ENCODE assay signal across 21 cellular contexts in the genomic region with DNA sequence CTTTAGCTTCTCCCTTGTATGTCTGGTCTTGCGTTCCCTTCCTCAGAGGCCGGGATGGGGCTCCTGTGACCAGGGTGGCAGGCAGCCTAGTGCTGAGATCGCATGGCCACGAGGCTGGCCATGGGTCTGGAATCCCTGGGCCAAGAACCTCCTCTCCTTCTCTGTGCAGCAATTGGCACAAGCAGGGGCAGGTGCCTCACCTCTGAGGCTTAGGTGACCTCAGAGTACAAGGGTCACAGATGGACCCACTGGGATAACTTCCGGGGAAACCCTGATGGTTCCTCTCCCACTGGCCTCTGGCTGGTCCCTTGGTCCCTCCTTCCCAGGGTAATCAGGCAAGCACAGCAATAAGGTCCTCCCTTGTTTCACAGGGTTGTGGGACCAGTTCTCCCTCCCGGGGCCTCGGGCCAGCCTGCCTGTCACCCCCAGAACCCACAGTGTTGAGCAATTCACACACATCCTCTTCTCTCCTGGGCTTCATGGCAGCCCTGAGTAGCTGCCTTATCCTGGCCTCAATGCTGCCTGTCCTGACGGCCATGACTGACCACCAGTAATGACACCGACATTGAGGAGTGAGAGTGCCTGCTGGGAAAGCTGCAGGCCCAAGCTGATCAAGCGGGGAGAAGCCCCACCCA. TPM values are rescaled to one million over a fixed set of nuclear protein-coding genes. Genes with fewer than 3 reads are reported as not detected.
DNase-seq lines count a peak whose midpoint lies in the region; ATAC-seq and TF ChIP-seq lines count a peak whose summit lies in the region.
"Had no signal": no experiment of that assay in that cellular context is flagged by ENCODE, and none has a peak within 500 bp of the region (broad histone marks: within the 10 kb centered on the region; RNA-seq: fewer than 3 reads in every experiment).

No MANE protein-coding gene starts in this region.

- no peak for TF ChIP-seq POLR2A in thyroid gland (IDR thresholded peaks at IDR 0.05)

- no peaks in the 10 kb centered on the region for H3K27me3 Mint-ChIP-seq in activated CD4-positive, alpha-beta T cell treated with anti-CD3 and anti-CD28 coated beads, Interleukin-2, amount 10 ng/mL, durations not matched to agents 24 days and 14 days
- H3K27me3 Mint-ChIP-seq in T-helper 17 cell (no peaks in the 10 kb centered on the region), osteocyte (ENCODE audit: unreplicated experiment) (no peaks in the 10 kb centered on the region)
- no peaks in the 10 kb centered on the region for H3K27me3 Mint-ChIP-seq in CD4-positive, alpha-beta T cell

- peaks cover 0 to 1% of the 10 kb centered on the region in 2 donors for H3K4me1 ChIP-seq in thyroid gland

- H3K9me3 Mint-ChIP-seq in activated CD4-positive, alpha-beta T cell treated with anti-CD3 and anti-CD28 coated beads, Interleukin-2, amount 10 ng/mL, durations not matched to agents 24 days and 14 days = no peaks in the 10 kb centered on the region
- no peaks in the 10 kb centered on the region for H3K9me3 Mint-ChIP-seq in osteocyte (ENCODE audit: unreplicated experiment)
- H3K9me3 Mint-ChIP-seq in CD4-positive, alpha-beta T cell = no peaks in the 10 kb centered on the region

- peak overlapping the region in 2 of 3 donors; percentile 29 to 38 for H3K27ac ChIP-seq in thyroid gland
- H3K27ac ChIP-seq in CD4-positive, alpha-beta T cell (ENCODE audit: low read depth, low read length) = no peak overlapping the region
- H3K27ac ChIP-seq: C4-2B, SJCRH30 had no signal

- 90 to 92% methylated on average over 10 of the region's 10 CpGs for WGBS in thyroid gland, 2 donors

- ATAC-seq in T-helper 17 cell = no peak
- ATAC-seq in left colon = no peak
- no peak for ATAC-seq in CD4-positive, alpha-beta T cell (ENCODE audit: poor library complexity)

- H3K9me3 ChIP-seq in T-helper 17 cell (ENCODE audit: control insufficient read depth, low read length, poor library complexity, severe bottlenecking) (no peaks in the 10 kb centered on the region), thyroid gland (no peaks in the 10 kb centered on the region)
- H3K9me3 ChIP-seq in CD4-positive, alpha-beta T cell (ENCODE audit: control insufficient read depth, low read length) = no peaks in the 10 kb centered on the region
- H3K9me3 ChIP-seq: SJCRH30 had no signal

- peak overlapping the region; percentile 45 for H3K27ac Mint-ChIP-seq in activated CD4-positive, alpha-beta T cell treated with anti-CD3 and anti-CD28 coated beads, Interleukin-2, amount 10 ng/mL, durations not matched to agents 24 days and 14 days
- H3K27ac Mint-ChIP-seq in T-helper 17 cell = peak overlapping the region; percentile 14
- no peak overlapping the region for H3K27ac Mint-ChIP-seq in osteocyte (ENCODE audit: unreplicated experiment)
- H3K27ac Mint-ChIP-seq in CD4-positive, alpha-beta T cell = no peak overlapping the region

- no peaks in the 10 kb centered on the region for H3K27me3 ChIP-seq in thyroid gland
- H3K27me3 ChIP-seq in CD4-positive, alpha-beta T cell (ENCODE audit: control insufficient read depth, insufficient read depth, low read length) = no peaks in the 10 kb centered on the region
- H3K27me3 ChIP-seq: SJCRH30 had no signal

- H3K4me3 ChIP-seq in thyroid gland (replicated peaks in 1 of 3) = no peak overlapping the region
- H3K4me3 ChIP-seq: SJCRH30 had no signal

- H3K4me1 Mint-ChIP-seq in activated CD4-positive, alpha-beta T cell treated with anti-CD3 and anti-CD28 coated beads, Interleukin-2, amount 10 ng/mL, durations not matched to agents 24 days and 14 days = peaks cover 6% of the 10 kb centered on the region
- H3K4me1 Mint-ChIP-seq in T-helper 17 cell (peaks cover 2% of the 10 kb centered on the region), osteocyte (ENCODE audit: unreplicated experiment) (peaks cover 4% of the 10 kb centered on the region)
- no peaks in the 10 kb centered on the region for H3K4me1 Mint-ChIP-seq in CD4-positive, alpha-beta T cell (ENCODE audit: low read depth)

- TF ChIP-seq CTCF in thyroid gland (IDR thresholded peaks at IDR 0.05) = no peak
- no peak for TF ChIP-seq CTCF in osteocyte (IDR thresholded peaks at IDR 0.05)
- no peak for TF ChIP-seq CTCF in CD4-positive, alpha-beta T cell (IDR thresholded peaks at IDR 0.05)

- H3K4me3 Mint-ChIP-seq in activated CD4-positive, alpha-beta T cell treated with anti-CD3 and anti-CD28 coated beads, Interleukin-2, amount 10 ng/mL, durations not matched to agents 24 days and 14 days = no peak overlapping the region
- H3K4me3 Mint-ChIP-seq in T-helper 17 cell (no peak overlapping the region), osteocyte (ENCODE audit: unreplicated experiment) (no peak overlapping the region)
- H3K4me3 Mint-ChIP-seq in CD4-positive, alpha-beta T cell = no peak overlapping the region

- peaks cover 12% of the 10 kb centered on the region for H3K36me3 Mint-ChIP-seq in activated CD4-positive, alpha-beta T cell treated with anti-CD3 and anti-CD28 coated beads, Interleukin-2, amount 10 ng/mL, durations not matched to agents 24 days and 14 days (ENCODE audit: low read depth)
- no peaks in the 10 kb centered on the region for H3K36me3 Mint-ChIP-seq in T-helper 17 cell (ENCODE audit: low read depth)
- H3K36me3 Mint-ChIP-seq in osteocyte (ENCODE audit: unreplicated experiment) = peaks cover 16% of the 10 kb centered on the region
- peaks cover 54% of the 10 kb centered on the region for H3K36me3 Mint-ChIP-seq in CD4-positive, alpha-beta T cell (ENCODE audit: low read depth)

- DNase-seq in activated CD4-positive, alpha-beta T cell treated with anti-CD3 and anti-CD28 coated beads, Interleukin-2, amount 10 ng/mL, durations not matched to agents 24 days and 14 days = no peak
- no peak for DNase-seq in activated CD4-positive, alpha-beta T cell treated with anti-CD3 and anti-CD28 coated beads, Interleukin-2, amount 50 U/mL, for 1 hour
- peak; percentile 87 for DNase-seq in MV-4-11 (lab: John Stamatoyannopoulos, UW)
- DNase-seq in T-helper 17 cell = no peak
- DNase-seq in thyroid gland = no peak
- no peak for DNase-seq in left colon
- DNase-seq in osteocyte (ENCODE audit: extremely low spot score, unreplicated experiment) = no peak
- no peak for DNase-seq in CD4-positive, alpha-beta T cell
- DNase-seq: 8988T, DND-41, GDM1, KBM-7, NCI-H1417, NCI-H2029, NCI-H2171 treated with DMSO at 0.1 percent for 48 hours, NCI-H82, SJCRH30 had no signal

- H3K36me3 ChIP-seq in thyroid gland = peaks cover 19 to 23% of the 10 kb centered on the region in 2 donors

- intact Hi-C loops in activated CD4-positive, alpha-beta T cell treated with anti-CD3 and anti-CD28 coated beads, Interleukin-2, amount 10 ng/mL, durations not matched to agents 24 days and 14 days (cut with micrococcal nuclease) = no loop called here
- intact Hi-C loops in thyroid gland (cut with DNase I) = loop anchor here (10.0 kb wide), 1 partner anchor 75 kb away; no protein-coding TSS in a partner anchor
- intact Hi-C loops in left colon (cut with DNase I, micrococcal nuclease) = no loop called here
- intact Hi-C loops in CD4-positive, alpha-beta T cell (cut with DNase I, micrococcal nuclease) = no loop called here

- POLR2A ChIA-PET in CD4-positive, alpha-beta T cell (lab: Charles Lee) = no interaction called here

- CTCF ChIA-PET in CD4-positive, alpha-beta T cell (lab: Charles Lee) = no interaction called here

RNA-seq across cellular contexts. Expression of gene BMP8A, which starts 38.6 kb away (rescaled TPM):
- total RNA-seq in activated CD4-positive, alpha-beta T cell treated with anti-CD3 and anti-CD28 coated beads, Interleukin-2, amount 10 ng/mL, durations not matched to agents 24 days and 14 days = not detected in 2 replicates
- total RNA-seq in T-helper 17 cell (under 1 TPM in 1 of 2 donors, not detected in 1; 0.23 TPM), thyroid gland (100 to 1,000 TPM in 3 of 4 donors, 10 to 100 TPM in 1; 58.5 to 386 (median 270) TPM), left colon (1 to 10 TPM; 4.4 to 6.8 TPM), osteocyte (not detected in 2 replicates)
- total RNA-seq in CD4-positive, alpha-beta T cell = not detected
- total RNA-seq: M059J, NCI-H460, RPMI7951 had no signal

RNA-seq across cellular contexts. Expression of gene PABPC4, which starts 46.6 kb away (rescaled TPM):
- 337 and 353 TPM in 2 replicates for total RNA-seq in activated CD4-positive, alpha-beta T cell treated with anti-CD3 and anti-CD28 coated beads, Interleukin-2, amount 10 ng/mL, durations not matched to agents 24 days and 14 days
- 100 to 1,000 TPM; 292 to 332 TPM for total RNA-seq in T-helper 17 cell
- 100 to 1,000 TPM in 3 of 4 donors, 10 to 100 TPM in 1; 81.1 to 143 (median 107) TPM for total RNA-seq in thyroid gland
- total RNA-seq in left colon = 100 to 1,000 TPM; 127 to 131 TPM
- 247 and 263 TPM in 2 replicates for total RNA-seq in osteocyte
- total RNA-seq in CD4-positive, alpha-beta T cell = 100 to 1,000 TPM; 343 to 348 TPM

Comparison
In these comparisons a context has a peak if more than half of its experiments do, and no peak if none do; other contexts are left out.
1. H3K27ac Mint-ChIP-seq: peak in activated CD4-positive, alpha-beta T cell treated with anti-CD3 and anti-CD28 coated beads, Interleukin-2, amount 10 ng/mL, durations not matched to agents 24 days and 14 days (single experiment) and T-helper 17 cell (single experiment); none in osteocyte (single experiment) and CD4-positive, alpha-beta T cell (single experiment).
2. RNA of gene BMP8A, which starts 38.6 kb away (total RNA-seq): 58.5 to 386 TPM in thyroid gland; 4.4 to 6.8 TPM in left colon, 0.23 TPM in T-helper 17 cell, not detected in CD4-positive, alpha-beta T cell, not detected in activated CD4-positive, alpha-beta T cell treated with anti-CD3 and anti-CD28 coated beads, Interleukin-2, amount 10 ng/mL, durations not matched to agents 24 days and 14 days and not detected in osteocyte; every median in the first group is over 4 times any median in the second.